8 cellular contexts compared by ENCODE assay signal in the genomic region with DNA sequence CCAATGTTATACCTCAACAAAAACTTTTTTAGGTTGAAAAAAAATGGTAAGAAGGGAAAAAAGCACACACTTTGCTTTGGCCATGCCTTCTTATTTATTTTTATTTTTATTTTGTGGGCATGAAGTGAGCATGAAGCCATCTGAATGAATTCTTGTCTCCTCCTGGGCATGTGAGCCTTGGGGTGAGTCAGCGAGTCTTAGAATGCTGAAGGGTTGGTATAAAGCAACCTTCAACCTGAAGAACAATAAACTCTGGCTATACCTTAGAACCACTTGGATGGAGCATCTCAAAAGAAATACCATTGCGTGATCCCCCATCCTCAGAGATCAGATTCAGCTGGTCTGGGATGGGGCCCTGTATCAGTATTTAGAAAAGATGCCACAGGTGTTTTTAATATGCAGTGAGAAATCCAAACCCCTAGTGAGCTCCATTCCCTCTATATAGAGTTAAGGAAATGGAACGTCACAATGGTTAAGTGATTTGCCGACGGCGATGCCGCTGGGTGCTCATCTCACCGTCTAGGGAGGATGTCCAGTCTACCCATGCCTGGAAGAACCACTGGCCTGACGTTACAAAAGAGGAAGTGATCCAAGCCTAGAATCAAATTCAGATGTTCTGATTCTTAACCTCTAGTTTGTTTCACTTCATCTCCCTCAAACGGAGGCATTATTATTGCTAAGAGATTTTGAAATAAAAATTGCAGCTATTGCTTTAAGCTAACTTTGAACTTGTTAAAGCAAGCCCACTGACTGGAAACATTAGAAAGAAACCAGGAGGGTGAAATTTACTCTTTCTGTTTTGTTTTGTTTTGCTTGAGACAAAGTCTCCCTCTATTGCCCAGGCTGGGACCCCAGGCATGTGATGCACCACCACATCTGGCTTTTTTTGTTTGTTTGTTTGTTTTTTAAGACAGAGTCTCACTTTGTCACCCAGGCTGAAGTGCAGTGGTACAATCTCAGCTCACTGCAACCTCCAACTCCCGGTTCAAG.
DNase-seq lines count a peak whose midpoint lies in the region; ATAC-seq, FAIRE-seq and TF ChIP-seq lines count a peak whose summit lies in the region.

No MANE protein-coding gene starts in this region.

- FAIRE-seq in bronchial epithelial cell (lab: Jason Lieb, UNC), result no peak

- no peak for TF ChIP-seq CTCF in bronchial epithelial cell (IDR thresholded peaks at IDR 0.05; ENCODE audit: insufficient read depth, low read length, severe bottlenecking)

- H3K27me3 ChIP-seq in bronchial epithelial cell (ENCODE audit: control insufficient read depth, insufficient read depth, low read length), result no peaks in the 10 kb centered on the region

- no peaks in the 10 kb centered on the region for H3K36me3 ChIP-seq in bronchial epithelial cell (ENCODE audit: control insufficient read depth, insufficient read depth, low read length)

- DNase-seq in CD1c-positive myeloid dendritic cell (ENCODE audit: extremely low spot score), result peak; percentile 79
- DNase-seq in bronchial epithelial cell (ENCODE audit: low read depth), result peak; percentile 68
- no peak for DNase-seq in effector CD4-positive, alpha-beta T cell
- DNase-seq in DMS153 treated with DMSO at 0.1 percent for 48 hours (lab: John Stamatoyannopoulos, UW; ENCODE audit: unreplicated experiment), result no peak
- no peak for DNase-seq in activated CD4-positive, alpha-beta T cell treated with anti-CD3 and anti-CD28 coated beads, Interleukin-2, amount 50 U/mL, for 48 hours
- DNase-seq in stimulated activated CD4-positive, alpha-beta T cell treated with anti-CD3 and anti-CD28 coated beads, Interleukin-4, amount 100 ng/mL, for 1 hour, result no peak

- H3K4me3 ChIP-seq in bronchial epithelial cell (ENCODE audit: low read depth, low read length), result no peak overlapping the region

- ATAC-seq in GM19452 (IDR thresholded peaks at IDR 0.05; ENCODE audit: unreplicated experiment) (peak; percentile 74), HG03108 (IDR thresholded peaks at IDR 0.05; ENCODE audit: unreplicated experiment) (peak; percentile 50)

Comparison
In these comparisons a context has a peak if more than half of its experiments do, and no peak if none do; other contexts are left out.
1. DNase-seq: peak in CD1c-positive myeloid dendritic cell (single experiment) and bronchial epithelial cell (single experiment); none in effector CD4-positive, alpha-beta T cell (single experiment), DMS153 treated with DMSO at 0.1 percent for 48 hours (single experiment), activated CD4-positive, alpha-beta T cell treated with anti-CD3 and anti-CD28 coated beads, Interleukin-2, amount 50 U/mL, for 48 hours (0 of 2) and stimulated activated CD4-positive, alpha-beta T cell treated with anti-CD3 and anti-CD28 coated beads, Interleukin-4, amount 100 ng/mL, for 1 hour (single experiment).